In the genomic region with DNA sequence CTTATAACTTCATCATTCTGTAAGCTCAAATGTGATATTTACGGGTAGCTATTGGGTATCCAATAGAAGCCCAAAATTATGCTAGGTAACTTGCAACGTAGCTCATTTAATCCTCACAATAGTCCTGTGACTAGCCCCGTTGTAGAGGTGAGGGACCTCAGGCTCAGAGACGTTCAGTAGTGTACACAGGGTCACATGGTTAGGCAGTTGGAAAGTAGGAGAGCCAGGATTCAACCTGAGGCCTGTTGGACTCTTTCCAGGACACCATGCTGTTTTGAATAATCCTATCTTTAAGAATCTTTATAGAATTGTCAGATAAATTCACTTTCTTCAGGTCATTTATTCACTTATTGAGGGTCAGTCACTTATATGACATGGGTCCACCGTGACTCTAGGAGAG, we compare ENCODE assay signal across 2 cellular contexts.
TF ChIP-seq lines count a peak whose summit lies in the region.

No MANE protein-coding gene starts in this region.

TF ChIP-seq in liver, 16 proteins besides CTCF, POLR2A, EP300 and RAD21 (continued from another document):
- TF ChIP-seq, protein P1, sequence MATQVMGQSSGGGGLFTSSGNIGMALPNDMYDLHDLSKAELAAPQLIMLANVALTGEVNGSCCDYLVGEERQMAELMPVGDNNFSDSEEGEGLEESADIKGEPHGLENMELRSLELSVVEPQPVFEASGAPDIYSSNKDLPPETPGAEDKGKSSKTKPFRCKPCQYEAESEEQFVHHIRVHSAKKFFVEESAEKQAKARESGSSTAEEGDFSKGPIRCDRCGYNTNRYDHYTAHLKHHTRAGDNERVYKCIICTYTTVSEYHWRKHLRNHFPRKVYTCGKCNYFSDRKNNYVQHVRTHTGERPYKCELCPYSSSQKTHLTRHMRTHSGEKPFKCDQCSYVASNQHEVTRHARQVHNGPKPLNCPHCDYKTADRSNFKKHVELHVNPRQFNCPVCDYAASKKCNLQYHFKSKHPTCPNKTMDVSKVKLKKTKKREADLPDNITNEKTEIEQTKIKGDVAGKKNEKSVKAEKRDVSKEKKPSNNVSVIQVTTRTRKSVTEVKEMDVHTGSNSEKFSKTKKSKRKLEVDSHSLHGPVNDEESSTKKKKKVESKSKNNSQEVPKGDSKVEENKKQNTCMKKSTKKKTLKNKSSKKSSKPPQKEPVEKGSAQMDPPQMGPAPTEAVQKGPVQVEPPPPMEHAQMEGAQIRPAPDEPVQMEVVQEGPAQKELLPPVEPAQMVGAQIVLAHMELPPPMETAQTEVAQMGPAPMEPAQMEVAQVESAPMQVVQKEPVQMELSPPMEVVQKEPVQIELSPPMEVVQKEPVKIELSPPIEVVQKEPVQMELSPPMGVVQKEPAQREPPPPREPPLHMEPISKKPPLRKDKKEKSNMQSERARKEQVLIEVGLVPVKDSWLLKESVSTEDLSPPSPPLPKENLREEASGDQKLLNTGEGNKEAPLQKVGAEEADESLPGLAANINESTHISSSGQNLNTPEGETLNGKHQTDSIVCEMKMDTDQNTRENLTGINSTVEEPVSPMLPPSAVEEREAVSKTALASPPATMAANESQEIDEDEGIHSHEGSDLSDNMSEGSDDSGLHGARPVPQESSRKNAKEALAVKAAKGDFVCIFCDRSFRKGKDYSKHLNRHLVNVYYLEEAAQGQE (IDR thresholded peaks at IDR 0.05), result peak; percentile 72
- TF ChIP-seq EGR1 (IDR thresholded peaks at IDR 0.05; ENCODE audit: low read depth in 2 of 2), result peak in 1 of 2 donors; percentile 41
- no peak for TF ChIP-seq MAX (IDR thresholded peaks at IDR 0.05)
- TF ChIP-seq SP1 (IDR thresholded peaks at IDR 0.05), result peak; percentile 80
- TF ChIP-seq ZBTB33 (IDR thresholded peaks at IDR 0.05), result peak; percentile 67
- peak; percentile 98 to 99 for TF ChIP-seq RXRA (IDR thresholded peaks at IDR 0.05)
- TF ChIP-seq GABPA (IDR thresholded peaks at IDR 0.05 in 1 of 2, conservative IDR thresholded peaks at IDR 0.05 in 1 of 2), result no peak
- TF ChIP-seq YY1 (IDR thresholded peaks at IDR 0.05), result peak; percentile 41
- peak; percentile 26 to 60 for TF ChIP-seq HNF4A (conservative IDR thresholded peaks at IDR 0.05)
- TF ChIP-seq TAF1 (conservative IDR thresholded peaks at IDR 0.05), result no peak

TF ChIP-seq in SK-N-SH, 30 proteins besides CTCF, POLR2A, EP300 and RAD21 (continued from another document):
- no peak for TF ChIP-seq MAX (IDR thresholded peaks at IDR 0.05; ENCODE audit: low read depth)
- TF ChIP-seq USF1 (IDR thresholded peaks at IDR 0.05; ENCODE audit: borderline replicate concordance, low read depth), result no peak
- no peak for TF ChIP-seq EZH2phosphoT487 (IDR thresholded peaks at IDR 0.05; ENCODE audit: borderline replicate concordance, low read depth)
- no peak for TF ChIP-seq NFIC (IDR thresholded peaks at IDR 0.05; ENCODE audit: borderline replicate concordance)
- TF ChIP-seq, protein P1 (IDR thresholded peaks at IDR 0.05; ENCODE audit: low read depth, low read length), result no peak
- no peak for TF ChIP-seq IRF3 (IDR thresholded peaks at IDR 0.05; ENCODE audit: low read depth, low read length)
- TF ChIP-seq JUND (IDR thresholded peaks at IDR 0.05), result no peak
- TF ChIP-seq NRF1 (IDR thresholded peaks at IDR 0.05; ENCODE audit: low read depth, low read length), result no peak
- TF ChIP-seq POLR2AphosphoS5 (IDR thresholded peaks at IDR 0.05; ENCODE audit: low read depth, low read length), result no peak
- no peak for TF ChIP-seq GABPA (IDR thresholded peaks at IDR 0.05; ENCODE audit: low read depth)
TF ChIP-seq in SK-N-SH: peak in this region for 0.
